Comparison of ENCODE assay signal across 9 cellular contexts in the genomic region with DNA sequence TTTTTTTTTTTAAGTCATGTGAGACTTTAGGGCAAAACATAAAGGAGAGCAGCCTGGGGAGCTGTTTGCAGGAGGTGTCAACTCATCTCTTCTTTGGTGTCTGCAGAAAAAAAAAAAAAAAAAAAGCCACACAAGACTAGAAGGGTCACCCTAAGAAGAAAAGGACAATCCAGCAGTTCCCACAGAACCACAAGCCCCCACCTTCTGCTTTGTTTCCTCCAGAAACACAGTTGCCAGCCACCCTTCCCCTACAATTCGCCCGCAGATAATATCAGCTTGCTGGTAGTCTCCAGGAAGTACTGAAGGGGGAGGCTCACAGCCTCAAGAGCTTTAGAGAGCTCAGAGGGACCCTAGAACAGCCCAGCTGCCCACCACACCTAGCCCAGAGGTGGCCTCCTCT. TPM values are rescaled to one million over a fixed set of nuclear protein-coding genes. Genes with fewer than 3 reads are reported as not detected.
A peak's percentile ranks its signal among the peaks of the same experiment; 100 is the strongest.
DNase-seq lines count a peak whose midpoint lies in the region; ATAC-seq and TF ChIP-seq lines count a peak whose summit lies in the region.
"Had no signal": no experiment of that assay in that cellular context is flagged by ENCODE, and none has a peak within 500 bp of the region (broad histone marks: within the 10 kb centered on the region; RNA-seq: fewer than 3 reads in every experiment).

No MANE protein-coding gene starts in this region.

- peak overlapping the region; percentile 81 to 91 for H3K4me3 Mint-ChIP-seq in activated T-cell treated with anti-CD3 and anti-CD28 coated beads, Interleukin-2, amount 50 U/mL, for 72 hours
- H3K4me3 Mint-ChIP-seq in neural progenitor cell, result no peak overlapping the region
- H3K4me3 Mint-ChIP-seq: HFFc6 had no signal

- H3K36me3 Mint-ChIP-seq in activated T-cell treated with anti-CD3 and anti-CD28 coated beads, Interleukin-2, amount 50 U/mL, for 72 hours (ENCODE audit: insufficient read depth in 2 of 2), result peaks cover 0 to 2% of the 10 kb centered on the region in 2 donors
- peaks cover 4% of the 10 kb centered on the region for H3K36me3 Mint-ChIP-seq in neural progenitor cell

- no peak overlapping the region for H3K9ac ChIP-seq in neural progenitor cell

- DNase-seq in GF-D8 (lab: John Stamatoyannopoulos, UW) (peak; percentile 95), neural progenitor cell (ENCODE audit: low spot score) (no peak), NOMO-1 treated with DMSO at 0.1 percent for 48 hours (lab: John Stamatoyannopoulos, UW; ENCODE audit: unreplicated experiment) (no peak), dermis blood vessel endothelial cell (no peak), LoVo (ENCODE audit: low spot score) (no peak)
- DNase-seq in activated T-cell treated with anti-CD3 and anti-CD28 coated beads, Interleukin-2, amount 50 U/mL, for 72 hours, result no peak
- DNase-seq: HFFc6 had no signal

- no peak overlapping the region for H3K4me3 ChIP-seq in neural progenitor cell

- ATAC-seq in HG03354 (IDR thresholded peaks at IDR 0.05; ENCODE audit: poor library complexity, severe bottlenecking, unreplicated experiment) (peak; percentile 24), HG03025 (IDR thresholded peaks at IDR 0.05; ENCODE audit: low FRiP score, unreplicated experiment) (no peak)
- peak; percentile 52 to 56 for ATAC-seq in activated T-cell treated with anti-CD3 and anti-CD28 coated beads, Interleukin-2, amount 50 U/mL, for 72 hours (replicated peaks in 1 of 2)

- no peaks in the 10 kb centered on the region for H3K79me2 ChIP-seq in neural progenitor cell (ENCODE audit: low read depth)

- H3K9me3 Mint-ChIP-seq in activated T-cell treated with anti-CD3 and anti-CD28 coated beads, Interleukin-2, amount 50 U/mL, for 72 hours, result no peaks in the 10 kb centered on the region
- H3K9me3 Mint-ChIP-seq in neural progenitor cell, result no peaks in the 10 kb centered on the region
- H3K9me3 Mint-ChIP-seq: HFFc6 had no signal

- H3K27me3 Mint-ChIP-seq in activated T-cell treated with anti-CD3 and anti-CD28 coated beads, Interleukin-2, amount 50 U/mL, for 72 hours (ENCODE audit: low read depth), result no peaks in the 10 kb centered on the region
- H3K27me3 Mint-ChIP-seq in neural progenitor cell (ENCODE audit: insufficient read depth, low read depth), result no peaks in the 10 kb centered on the region

- H3K4me1 ChIP-seq in neural progenitor cell, result no peaks in the 10 kb centered on the region

- H3K9me3 ChIP-seq in neural progenitor cell (ENCODE audit: low read depth), result no peaks in the 10 kb centered on the region

- peaks cover 33% of the 10 kb centered on the region for H3K4me1 Mint-ChIP-seq in activated T-cell treated with anti-CD3 and anti-CD28 coated beads, Interleukin-2, amount 50 U/mL, for 72 hours (ENCODE audit: low read depth)
- H3K4me1 Mint-ChIP-seq in neural progenitor cell, result no peaks in the 10 kb centered on the region

- H3K27ac ChIP-seq in neural progenitor cell, result peak overlapping the region; percentile 46

- no peaks in the 10 kb centered on the region for H3K36me3 ChIP-seq in neural progenitor cell

- H4K20me1 ChIP-seq in neural progenitor cell (ENCODE audit: low read depth), result no peaks in the 10 kb centered on the region

- no peaks in the 10 kb centered on the region for H3K27me3 ChIP-seq in neural progenitor cell

- TF ChIP-seq CTCF in neural progenitor cell (IDR thresholded peaks at IDR 0.05), result no peak

- H2AFZ ChIP-seq in neural progenitor cell (replicated peaks), result no peak overlapping the region

- H3K4me2 ChIP-seq in neural progenitor cell, result no peak overlapping the region

- H3K27ac Mint-ChIP-seq in activated T-cell treated with anti-CD3 and anti-CD28 coated beads, Interleukin-2, amount 50 U/mL, for 72 hours, result peak overlapping the region; percentile 92
- no peak overlapping the region for H3K27ac Mint-ChIP-seq in neural progenitor cell
- H3K27ac Mint-ChIP-seq: HFFc6 had no signal

- H3F3A ChIP-seq in neural progenitor cell (ENCODE audit: low read depth), result no peaks in the 10 kb centered on the region

RNA-seq across cellular contexts. Expression of gene ZBTB7A, which starts 22.3 kb away (rescaled TPM):
- 10 to 100 TPM; 29.9 to 39.6 TPM for total RNA-seq in activated T-cell treated with anti-CD3 and anti-CD28 coated beads, Interleukin-2, amount 50 U/mL, for 72 hours
- 4.0 and 10.0 TPM in 2 replicates for total RNA-seq in neural progenitor cell (ENCODE audit: low replicate concordance)
- 17.4 and 30.3 TPM in 2 replicates for total RNA-seq in dermis blood vessel endothelial cell

RNA-seq across cellular contexts. Expression of gene MAP2K2, which starts 34.9 kb away (rescaled TPM):
- total RNA-seq in activated T-cell treated with anti-CD3 and anti-CD28 coated beads, Interleukin-2, amount 50 U/mL, for 72 hours, result 100 to 1,000 TPM; 144 to 157 TPM
- 69.7 and 176 TPM in 2 replicates for total RNA-seq in neural progenitor cell (ENCODE audit: low replicate concordance)
- total RNA-seq in dermis blood vessel endothelial cell, result 152 and 183 TPM in 2 replicates
